ENCODE assay signal across 8 cellular contexts in genomic region chr1:84479998-84480397, GRCh38. TPM values are rescaled to one million over a fixed set of nuclear protein-coding genes. Genes with fewer than 3 reads are reported as not detected.
DNase-seq lines count a peak whose midpoint lies in the region; FAIRE-seq and TF ChIP-seq lines count a peak whose summit lies in the region.

No MANE protein-coding gene starts in this region.

- H3K4me3 Mint-ChIP-seq in Caco-2 (ENCODE audit: unreplicated experiment): peak overlapping the region; percentile 98

- WGBS in small intestine, 3 donors: 2 to 3% (median 3%) methylated on average over 9 of the region's 9 CpGs

- intact Hi-C loops in Caco-2 (cut with micrococcal nuclease; ENCODE audit: unreplicated experiment): loop anchor here (1.0 kb wide), 2 partner anchors 26 to 94 kb away; partner anchors contain the start of genes CTBS, GNG5 and SPATA1

- FAIRE-seq in small intestine (lab: Jason Lieb, UNC): no peak

- peak overlapping the region; percentile 99 for H3K27ac Mint-ChIP-seq in Caco-2 (ENCODE audit: unreplicated experiment)

- H3K27me3 ChIP-seq in Caco-2 (replicated peaks; ENCODE audit: control insufficient read depth, insufficient read depth, low read length): no peaks in the 10 kb centered on the region
- no peaks in the 10 kb centered on the region for H3K27me3 ChIP-seq in small intestine (ENCODE audit: control insufficient read depth in 2 of 2, insufficient read depth in 2 of 2, low read length in 2 of 2)

- POLR2A ChIA-PET in Caco-2 (lab: Charles Lee): no interaction called here

- TF ChIP-seq CTCF in Caco-2 (IDR thresholded peaks at IDR 0.05; ENCODE audit: insufficient read depth in 1 of 2, low read depth in 1 of 2, low read length in 1 of 2, severe bottlenecking in 1 of 2, unreplicated experiment in 1 of 2) (no peak), VCaP (conservative IDR thresholded peaks at IDR 0.05) (no peak)

- H3K4me1 ChIP-seq in Caco-2 (no peaks in the 10 kb centered on the region), small intestine (ENCODE audit: control insufficient read depth in 2 of 2, insufficient read depth in 1 of 2, low read depth in 1 of 2, low read length in 1 of 2) (peaks cover 3% of the 10 kb centered on the region in 2 donors)

- H3K27me3 Mint-ChIP-seq in Caco-2 (ENCODE audit: insufficient read depth, unreplicated experiment): peaks cover 10% of the 10 kb centered on the region

- H3K4me1 Mint-ChIP-seq in Caco-2 (ENCODE audit: low read depth, unreplicated experiment): no peaks in the 10 kb centered on the region

- H3K27ac ChIP-seq in VCaP (peak overlapping the region; percentile 84), small intestine (ENCODE audit: low read depth in 1 of 2, low read length in 1 of 2) (no peak overlapping the region)

- CTCF ChIA-PET in Caco-2 (lab: Charles Lee): interaction anchor here (0.8 to 1.2 kb wide), 3 partner anchors 26 to 277 kb away, joined by 3 to 5 read pairs (median 3); partner anchors contain the start of genes GNG5 and SPATA1

- H3K36me3 ChIP-seq in Caco-2 (ENCODE audit: control insufficient read depth, insufficient read depth, low read length) (no peaks in the 10 kb centered on the region), small intestine (ENCODE audit: control insufficient read depth in 2 of 2, insufficient read depth in 2 of 2, low read length in 2 of 2) (peaks cover 0 to 2% of the 10 kb centered on the region in 2 donors)

- DNase-seq in Caco-2 (no peak), HCEC 1CT (peak; percentile 16), glomerular visceral epithelial cell (ENCODE audit: extremely low spot score) (peak; percentile 6), small intestine (peak; percentile 13), retina (no peak), NK-92 (lab: John Stamatoyannopoulos, UW; ENCODE audit: unreplicated experiment) (no peak)
- no peak for DNase-seq in stimulated activated CD4-positive, alpha-beta T cell treated with anti-CD3 and anti-CD28 coated beads, Interleukin-4, amount 100 ng/mL, for 1 hour

- peaks cover 12% of the 10 kb centered on the region for H3K9me3 Mint-ChIP-seq in Caco-2 (ENCODE audit: unreplicated experiment)

- BruUV-seq in Caco-2 (replicated peaks; lab: Mats Ljungman, UMichigan): no TSS peak

- H3K36me3 Mint-ChIP-seq in Caco-2 (ENCODE audit: insufficient read depth, unreplicated experiment): peaks cover 34% of the 10 kb centered on the region

- H3K4me3 ChIP-seq in Caco-2 (ENCODE audit: low read depth, low read length) (peak overlapping the region; percentile 55), small intestine (ENCODE audit: low read depth in 1 of 2, low read length in 2 of 2) (peak overlapping the region; percentile 82 to 87)

- H3K9me3 ChIP-seq in Caco-2 (peaks cover 6% of the 10 kb centered on the region), small intestine (ENCODE audit: control insufficient read depth, low read depth) (no peaks in the 10 kb centered on the region)

RNA-seq across cellular contexts. Expression of gene RPF1, which starts 0.9 kb away (rescaled TPM):
- total RNA-seq in Caco-2 (2022): 15.7 and 18.2 TPM in 2 replicates
- polyA plus RNA-seq in small intestine: 10 to 100 TPM; 24.3 to 41.1 (median 32.2) TPM

RNA-seq across cellular contexts. Expression of gene SPATA1, which starts 26.2 kb away (rescaled TPM):
- 0.57 TPM in 1 of 2 replicates, not detected in the other for total RNA-seq in Caco-2 (2022)
- polyA plus RNA-seq in small intestine: under 1 TPM in 1 of 3 donors, not detected in 2; 0.79 TPM

RNA-seq across cellular contexts. Expression of gene GNG5, which starts 26.4 kb away (rescaled TPM):
- 83.1 and 93.2 TPM in 2 replicates for total RNA-seq in Caco-2 (2022)
- 100 to 1,000 TPM; 163 to 226 (median 212) TPM for polyA plus RNA-seq in small intestine

Comparison
In these comparisons a context has a peak if more than half of its experiments do, and no peak if none do; other contexts are left out.
1. DNase-seq: peak in HCEC 1CT (single experiment), glomerular visceral epithelial cell (single experiment) and small intestine (single experiment); none in Caco-2 (0 of 2), retina (single experiment), NK-92 (single experiment) and stimulated activated CD4-positive, alpha-beta T cell treated with anti-CD3 and anti-CD28 coated beads, Interleukin-4, amount 100 ng/mL, for 1 hour (single experiment).